ENCODE assay signal across 8 cellular contexts in the genomic region with DNA sequence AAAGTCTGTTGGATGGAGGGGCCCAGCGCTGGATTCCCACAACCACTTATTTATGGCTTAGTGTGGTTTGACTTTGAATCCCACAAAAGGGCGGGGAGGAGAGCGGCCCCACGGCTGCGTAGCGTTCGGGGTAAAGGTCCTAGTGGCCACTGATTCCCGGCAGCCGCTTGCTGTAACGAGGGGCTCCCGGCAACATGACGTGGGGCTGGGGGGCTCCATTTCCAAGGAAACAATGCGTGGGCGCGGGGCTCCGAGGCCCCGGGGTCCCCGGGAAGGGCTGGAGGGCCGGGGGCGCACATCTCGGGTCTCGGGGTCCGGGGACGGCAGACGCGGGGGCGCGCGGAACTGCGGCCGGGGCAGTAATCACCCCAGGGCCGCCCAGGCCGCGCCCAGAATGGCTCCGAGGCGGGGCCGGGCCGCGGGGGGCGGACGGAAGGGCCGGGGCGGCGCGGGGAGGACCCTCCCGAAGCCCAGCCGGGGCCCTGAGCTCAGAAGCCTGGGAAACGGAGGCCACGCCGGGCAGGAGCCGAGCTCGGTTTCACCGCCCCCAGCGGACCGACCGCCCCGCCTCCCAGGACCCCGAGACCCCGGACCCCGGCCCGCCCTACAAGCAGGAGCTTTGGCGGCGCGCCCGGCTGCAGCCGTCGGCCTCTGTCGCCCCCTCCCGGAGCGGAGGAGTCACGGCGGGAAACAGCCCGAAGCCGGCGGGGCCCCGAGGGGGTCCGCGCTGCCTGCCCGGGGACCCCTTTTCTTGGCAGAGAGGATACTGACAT. TPM values are rescaled to one million over a fixed set of nuclear protein-coding genes. Genes with fewer than 3 reads are reported as not detected.
A peak's percentile ranks its signal among the peaks of the same experiment; 100 is the strongest.
DNase-seq lines count a peak whose midpoint lies in the region; ATAC-seq, FAIRE-seq and TF ChIP-seq lines count a peak whose summit lies in the region.

No MANE protein-coding gene starts in this region.

- intact Hi-C loops in sciatic nerve (cut with DNase I): loop anchor here (2.0 kb wide), 1 partner anchor 62 kb away; no protein-coding TSS in a partner anchor

- no peaks in the 10 kb centered on the region for H3K79me2 ChIP-seq in GM23338 (replicated peaks; ENCODE audit: insufficient read depth)
- no peaks in the 10 kb centered on the region for H3K79me2 ChIP-seq in astrocyte (ENCODE audit: insufficient read depth, low read length)

- no peak for FAIRE-seq in astrocyte (lab: Jason Lieb, UNC)

- H4K20me1 ChIP-seq in GM23338 (replicated peaks; ENCODE audit: insufficient read depth) (no peaks in the 10 kb centered on the region), astrocyte (ENCODE audit: insufficient read depth, low read length) (no peaks in the 10 kb centered on the region)

- ATAC-seq in GM23338 (peak; percentile 80), sciatic nerve (peak; percentile 79)

- H3K9me3 ChIP-seq in astrocyte (ENCODE audit: insufficient read depth, low read depth, low read length): no peaks in the 10 kb centered on the region

- H3K4me2 ChIP-seq in GM23338 (peak overlapping the region; percentile 98), astrocyte (ENCODE audit: low read length) (peak overlapping the region; percentile 93)

- TF ChIP-seq CTCF in GM10248 (IDR thresholded peaks at IDR 0.05; ENCODE audit: control extremely low read depth, extremely low read depth, low read depth, missing control alignments) (peak; percentile 91), GM23338 (conservative IDR thresholded peaks at IDR 0.05; ENCODE audit: low read depth in 2 of 2) (peak; percentile 68 to 83), astrocyte (IDR thresholded peaks at IDR 0.05; ENCODE audit: insufficient read depth, low read depth, low read length) (peak; percentile 36)

- peak overlapping the region; percentile 87; the same call in 1 of the 2 replicates for H3K27ac Mint-ChIP-seq in GM23338
- H3K27ac Mint-ChIP-seq in astrocyte (ENCODE audit: unreplicated experiment): peak overlapping the region; percentile 96

- DNase-seq in GM10248 (ENCODE audit: extremely low spot score) (peak; percentile 89), GM23338 (ENCODE audit: low spot score) (peak; percentile 91), LoVo (ENCODE audit: low spot score) (peak; percentile 71), T-helper 9 cell (peak; percentile 64), astrocyte (ENCODE audit: low read depth) (peak; percentile 70), hypothalamus (lab: John Stamatoyannopoulos, UW) (peak in 50 of 51 donors; percentile 16 to 86 (median 64)), sciatic nerve (ENCODE audit: low spot score) (peak; percentile 93), OCI-M2 (lab: John Stamatoyannopoulos, UW; ENCODE audit: unreplicated experiment) (no peak)

- no peaks in the 10 kb centered on the region for H3F3A ChIP-seq in GM23338 (replicated peaks; ENCODE audit: low read depth)

- H3K27me3 ChIP-seq in GM23338 (ENCODE audit: insufficient read depth): peaks cover 40% of the 10 kb centered on the region
- H3K27me3 ChIP-seq in astrocyte (ENCODE audit: insufficient read depth, low read length): no peaks in the 10 kb centered on the region

- H3K4me3 ChIP-seq in GM23338 (peak overlapping the region; percentile 88), astrocyte (ENCODE audit: insufficient read depth, low read depth, low read length) (peak overlapping the region; percentile 61)

- peak overlapping the region; percentile 100 for H2AFZ ChIP-seq in GM23338
- H2AFZ ChIP-seq in astrocyte (ENCODE audit: low read depth, low read length): peak overlapping the region; percentile 64

- peak overlapping the region; percentile 86 for H3K4me3 Mint-ChIP-seq in GM23338
- peak overlapping the region; percentile 83 for H3K4me3 Mint-ChIP-seq in astrocyte (ENCODE audit: unreplicated experiment)

- no peaks in the 10 kb centered on the region for H3K36me3 ChIP-seq in GM23338 (ENCODE audit: insufficient read depth)
- no peaks in the 10 kb centered on the region for H3K36me3 ChIP-seq in astrocyte (ENCODE audit: insufficient read depth, low read length)

- H3K4me1 ChIP-seq in GM23338 (ENCODE audit: insufficient read depth) (peaks cover 3% of the 10 kb centered on the region; the same call in 1 of the 2 replicates), astrocyte (ENCODE audit: insufficient read depth, low read length) (peaks cover 28% of the 10 kb centered on the region)

- H3K9ac ChIP-seq in astrocyte (ENCODE audit: low read length): peak overlapping the region; percentile 90

- no peaks in the 10 kb centered on the region for H3K36me3 Mint-ChIP-seq in GM23338 (ENCODE audit: low read depth)
- no peaks in the 10 kb centered on the region for H3K36me3 Mint-ChIP-seq in astrocyte (ENCODE audit: low read depth, unreplicated experiment)

- H3K9me2 ChIP-seq in GM23338 (ENCODE audit: insufficient read depth): no peaks in the 10 kb centered on the region

- POLR2A ChIA-PET in GM10248 (lab: Yijun Ruan, JAX): no interaction called here

- H3K9me3 Mint-ChIP-seq in GM23338: no peaks in the 10 kb centered on the region
- peaks cover 2% of the 10 kb centered on the region for H3K9me3 Mint-ChIP-seq in astrocyte (ENCODE audit: unreplicated experiment)

- CTCF ChIA-PET in GM10248 (lab: Yijun Ruan, JAX): interaction anchor here (0.7 to 2.8 kb wide), 21 partner anchors 20 to 1696 kb away, joined by 3 to 22 read pairs (median 5); no protein-coding TSS in a partner anchor

- peaks cover 9% of the 10 kb centered on the region for H3K4me1 Mint-ChIP-seq in GM23338
- H3K4me1 Mint-ChIP-seq in astrocyte (ENCODE audit: low read depth, unreplicated experiment): peaks cover 8% of the 10 kb centered on the region

- peak overlapping the region; percentile 86; the same call in 1 of the 2 replicates for H3K27ac ChIP-seq in GM23338 (ENCODE audit: low read depth)
- peak overlapping the region; percentile 95 for H3K27ac ChIP-seq in astrocyte (ENCODE audit: low read depth, low read length)

- H3K27me3 Mint-ChIP-seq in GM23338 (ENCODE audit: insufficient read depth, low read depth, poor library complexity): peaks cover 18% of the 10 kb centered on the region
- peaks cover 13% of the 10 kb centered on the region for H3K27me3 Mint-ChIP-seq in astrocyte (ENCODE audit: low read depth, unreplicated experiment)

TF ChIP-seq in GM23338, 12 proteins besides CTCF, POLR2A, EP300 and RAD21 (continues in another document):
- TF ChIP-seq ZNF331 (CRISPR knock-in tag; IDR thresholded peaks at IDR 0.05; ENCODE audit: low read depth) (no peak), STAT1 (IDR thresholded peaks at IDR 0.05; ENCODE audit: unreplicated experiment) (no peak)
- TF ChIP-seq, protein P1, sequence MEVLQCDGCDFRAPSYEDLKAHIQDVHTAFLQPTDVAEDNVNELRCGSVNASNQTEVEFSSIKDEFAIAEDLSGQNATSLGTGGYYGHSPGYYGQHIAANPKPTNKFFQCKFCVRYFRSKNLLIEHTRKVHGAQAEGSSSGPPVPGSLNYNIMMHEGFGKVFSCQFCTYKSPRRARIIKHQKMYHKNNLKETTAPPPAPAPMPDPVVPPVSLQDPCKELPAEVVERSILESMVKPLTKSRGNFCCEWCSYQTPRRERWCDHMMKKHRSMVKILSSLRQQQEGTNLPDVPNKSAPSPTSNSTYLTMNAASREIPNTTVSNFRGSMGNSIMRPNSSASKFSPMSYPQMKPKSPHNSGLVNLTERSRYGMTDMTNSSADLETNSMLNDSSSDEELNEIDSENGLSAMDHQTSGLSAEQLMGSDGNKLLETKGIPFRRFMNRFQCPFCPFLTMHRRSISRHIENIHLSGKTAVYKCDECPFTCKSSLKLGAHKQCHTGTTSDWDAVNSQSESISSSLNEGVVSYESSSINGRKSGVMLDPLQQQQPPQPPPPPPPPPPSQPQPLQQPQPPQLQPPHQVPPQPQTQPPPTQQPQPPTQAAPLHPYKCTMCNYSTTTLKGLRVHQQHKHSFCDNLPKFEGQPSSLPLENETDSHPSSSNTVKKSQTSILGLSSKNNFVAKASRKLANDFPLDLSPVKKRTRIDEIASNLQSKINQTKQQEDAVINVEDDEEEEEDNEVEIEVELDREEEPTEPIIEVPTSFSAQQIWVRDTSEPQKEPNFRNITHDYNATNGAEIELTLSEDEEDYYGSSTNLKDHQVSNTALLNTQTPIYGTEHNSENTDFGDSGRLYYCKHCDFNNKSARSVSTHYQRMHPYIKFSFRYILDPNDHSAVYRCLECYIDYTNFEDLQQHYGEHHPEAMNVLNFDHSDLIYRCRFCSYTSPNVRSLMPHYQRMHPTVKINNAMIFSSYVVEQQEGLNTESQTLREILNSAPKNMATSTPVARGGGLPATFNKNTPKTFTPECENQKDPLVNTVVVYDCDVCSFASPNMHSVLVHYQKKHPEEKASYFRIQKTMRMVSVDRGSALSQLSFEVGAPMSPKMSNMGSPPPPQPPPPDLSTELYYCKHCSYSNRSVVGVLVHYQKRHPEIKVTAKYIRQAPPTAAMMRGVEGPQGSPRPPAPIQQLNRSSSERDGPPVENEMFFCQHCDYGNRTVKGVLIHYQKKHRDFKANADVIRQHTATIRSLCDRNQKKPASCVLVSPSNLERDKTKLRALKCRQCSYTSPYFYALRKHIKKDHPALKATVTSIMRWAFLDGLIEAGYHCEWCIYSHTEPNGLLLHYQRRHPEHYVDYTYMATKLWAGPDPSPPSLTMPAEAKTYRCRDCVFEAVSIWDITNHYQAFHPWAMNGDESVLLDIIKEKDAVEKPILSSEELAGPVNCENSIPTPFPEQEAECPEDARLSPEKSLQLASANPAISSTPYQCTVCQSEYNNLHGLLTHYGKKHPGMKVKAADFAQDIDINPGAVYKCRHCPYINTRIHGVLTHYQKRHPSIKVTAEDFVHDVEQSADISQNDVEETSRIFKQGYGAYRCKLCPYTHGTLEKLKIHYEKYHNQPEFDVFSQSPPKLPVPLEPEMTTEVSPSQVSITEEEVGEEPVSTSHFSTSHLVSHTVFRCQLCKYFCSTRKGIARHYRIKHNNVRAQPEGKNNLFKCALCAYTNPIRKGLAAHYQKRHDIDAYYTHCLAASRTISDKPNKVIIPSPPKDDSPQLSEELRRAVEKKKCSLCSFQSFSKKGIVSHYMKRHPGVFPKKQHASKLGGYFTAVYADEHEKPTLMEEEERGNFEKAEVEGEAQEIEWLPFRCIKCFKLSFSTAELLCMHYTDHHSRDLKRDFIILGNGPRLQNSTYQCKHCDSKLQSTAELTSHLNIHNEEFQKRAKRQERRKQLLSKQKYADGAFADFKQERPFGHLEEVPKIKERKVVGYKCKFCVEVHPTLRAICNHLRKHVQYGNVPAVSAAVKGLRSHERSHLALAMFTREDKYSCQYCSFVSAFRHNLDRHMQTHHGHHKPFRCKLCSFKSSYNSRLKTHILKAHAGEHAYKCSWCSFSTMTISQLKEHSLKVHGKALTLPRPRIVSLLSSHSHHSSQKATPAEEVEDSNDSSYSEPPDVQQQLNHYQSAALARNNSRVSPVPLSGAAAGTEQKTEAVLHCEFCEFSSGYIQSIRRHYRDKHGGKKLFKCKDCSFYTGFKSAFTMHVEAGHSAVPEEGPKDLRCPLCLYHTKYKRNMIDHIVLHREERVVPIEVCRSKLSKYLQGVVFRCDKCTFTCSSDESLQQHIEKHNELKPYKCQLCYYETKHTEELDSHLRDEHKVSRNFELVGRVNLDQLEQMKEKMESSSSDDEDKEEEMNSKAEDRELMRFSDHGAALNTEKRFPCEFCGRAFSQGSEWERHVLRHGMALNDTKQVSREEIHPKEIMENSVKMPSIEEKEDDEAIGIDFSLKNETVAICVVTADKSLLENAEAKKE (CRISPR knock-in tag; IDR thresholded peaks at IDR 0.05): no peak

RNA-seq across cellular contexts. Expression of a gene that starts 11.9 kb away (rescaled TPM):
- 15.7 and 16.5 TPM in 2 replicates for total RNA-seq in GM23338 (2014; rRNA removed; shearing (Covaris generic))
- 13.6 and 14.7 TPM in 2 replicates for polyA plus RNA-seq in GM23338 (2016; fragmentation: Nextera tagmentation; extraction: Ambion mirVana)
- total RNA-seq in astrocyte (14.2 and 16.2 TPM in 2 replicates), sciatic nerve (25.5 TPM)

Comparison
In these comparisons a context has a peak if more than half of its experiments do, and no peak if none do; other contexts are left out.
1. CTCF ChIP-seq: peak in every context shown above with its lines; median percentile 91 in GM10248; 76 in GM23338; 36 in astrocyte.